ENCODE assay signal across 9 cellular contexts in genomic region chr18:46950064-46950656, GRCh38. TPM values are rescaled to one million over a fixed set of nuclear protein-coding genes. Genes with fewer than 3 reads are reported as not detected.
DNase-seq lines count a peak whose midpoint lies in the region; ATAC-seq and TF ChIP-seq lines count a peak whose summit lies in the region.
"Had no signal": no experiment of that assay in that cellular context is flagged by ENCODE, and none has a peak within 500 bp of the region (broad histone marks: within the 10 kb centered on the region; RNA-seq: fewer than 3 reads in every experiment).

No MANE protein-coding gene starts in this region.

- no TSS peak for BruUV-seq in MCF 10A (replicated peaks; lab: Mats Ljungman, UMichigan)

- peak; percentile 44 for TF ChIP-seq CTCF in MCF 10A (IDR thresholded peaks at IDR 0.05; ENCODE audit: unreplicated experiment)
- TF ChIP-seq CTCF in breast epithelium (IDR thresholded peaks at IDR 0.05): no peak
- TF ChIP-seq CTCF in choroid plexus epithelial cell (conservative IDR thresholded peaks at IDR 0.05; ENCODE audit: low read depth, low read length): peak; percentile 62
- TF ChIP-seq CTCF in retinal pigment epithelial cell (conservative IDR thresholded peaks at IDR 0.05; ENCODE audit: low read depth, low read length): peak; percentile 64

- H3K4me3 ChIP-seq in breast epithelium (no peak overlapping the region), choroid plexus epithelial cell (ENCODE audit: low read depth, low read length) (no peak overlapping the region), retinal pigment epithelial cell (ENCODE audit: low read length) (no peak overlapping the region)

- no peak overlapping the region for H3K4me3 Mint-ChIP-seq in MCF 10A (ENCODE audit: unreplicated experiment)
- H3K4me3 Mint-ChIP-seq: activated naive CD4-positive, alpha-beta T cell treated with anti-CD3 and anti-CD28 coated beads, Interleukin-2, amount 50 U/mL, for 24 hours had no signal

- POLR2A ChIA-PET in MCF 10A (lab: Yijun Ruan, JAX): interaction anchor here (0.6 kb wide), 1 partner anchor 31 kb away, joined by 4 read pairs; no protein-coding TSS in a partner anchor

- H3K4me1 Mint-ChIP-seq in MCF 10A (ENCODE audit: insufficient read depth, unreplicated experiment): peaks cover 6% of the 10 kb centered on the region
- H3K4me1 Mint-ChIP-seq: activated naive CD4-positive, alpha-beta T cell treated with anti-CD3 and anti-CD28 coated beads, Interleukin-2, amount 50 U/mL, for 24 hours had no signal

- no peak for TF ChIP-seq POLR2A in breast epithelium (IDR thresholded peaks at IDR 0.05)

- CTCF ChIA-PET in MCF 10A (lab: Yijun Ruan, JAX): interaction anchor here (0.7 to 1.9 kb wide), 4 partner anchors 10 to 13 kb away, joined by 3 to 11 read pairs (median 6); no protein-coding TSS in a partner anchor

- no peak overlapping the region for H3K27ac Mint-ChIP-seq in MCF 10A (ENCODE audit: low read depth, unreplicated experiment)
- H3K27ac Mint-ChIP-seq: activated naive CD4-positive, alpha-beta T cell treated with anti-CD3 and anti-CD28 coated beads, Interleukin-2, amount 50 U/mL, for 24 hours had no signal

- no peaks in the 10 kb centered on the region for H3K36me3 ChIP-seq in breast epithelium

- no peaks in the 10 kb centered on the region for H3K36me3 Mint-ChIP-seq in MCF 10A (ENCODE audit: insufficient read depth, unreplicated experiment)
- H3K36me3 Mint-ChIP-seq: activated naive CD4-positive, alpha-beta T cell treated with anti-CD3 and anti-CD28 coated beads, Interleukin-2, amount 50 U/mL, for 24 hours had no signal

- DNase-seq in MCF 10A (ENCODE audit: unreplicated experiment) (peak; percentile 13), breast epithelium (ENCODE audit: low spot score in 2 of 2) (no peak), NCI-H1694 treated with DMSO at 0.1 percent for 48 hours (lab: John Stamatoyannopoulos, UW) (peak; percentile 23), choroid plexus epithelial cell (ENCODE audit: low read depth) (peak; percentile 50), retinal pigment epithelial cell (ENCODE audit: low read depth) (no peak), KG1 (lab: John Stamatoyannopoulos, UW) (no peak), G401 (ENCODE audit: low spot score) (no peak)

- H3K27me3 ChIP-seq in breast epithelium: no peaks in the 10 kb centered on the region

- intact Hi-C loops in MCF 10A (cut with micrococcal nuclease): no loop called here
- intact Hi-C loops in breast epithelium (cut with DNase I; ENCODE audit: low total_unique reads): no loop called here

- H3K9me3 ChIP-seq in breast epithelium: no peaks in the 10 kb centered on the region

- no peaks in the 10 kb centered on the region for H3K27me3 Mint-ChIP-seq in MCF 10A (ENCODE audit: insufficient read depth, unreplicated experiment)

- in situ Hi-C loops in G401 (cut with HindIII; ENCODE audit: low sequenced_read_pairs): no loop called here

- H3K9me3 Mint-ChIP-seq in MCF 10A (ENCODE audit: unreplicated experiment): no peaks in the 10 kb centered on the region
- H3K9me3 Mint-ChIP-seq: activated naive CD4-positive, alpha-beta T cell treated with anti-CD3 and anti-CD28 coated beads, Interleukin-2, amount 50 U/mL, for 24 hours had no signal

- H3K4me1 ChIP-seq in breast epithelium: no peaks in the 10 kb centered on the region

- no peak overlapping the region for H3K27ac ChIP-seq in breast epithelium

- ATAC-seq in HG02885 (IDR thresholded peaks at IDR 0.05; ENCODE audit: poor library complexity, unreplicated experiment): no peak

RNA-seq across cellular contexts. Expression of gene KATNAL2, which starts 32.8 kb away (rescaled TPM):
- 2.1 and 3.5 TPM in 2 replicates for total RNA-seq in MCF 10A (2022)
- 10 to 100 TPM in 1 of 3 donors, 1 to 10 TPM in 2; 8.2 to 16.8 (median 9.1) TPM for total RNA-seq in breast epithelium
- 7.0 and 15.0 TPM in 2 replicates for total RNA-seq in G401 (2014; rRNA removed; shearing (Covaris generic))

RNA-seq across cellular contexts. Expression of gene PIAS2, which starts 32.9 kb away (rescaled TPM):
- total RNA-seq in MCF 10A (2022) (22.8 and 28.2 TPM in 2 replicates), breast epithelium (10 to 100 TPM; 28.2 to 37.0 (median 30.6) TPM)
- 26.4 and 35.2 TPM in 2 replicates for total RNA-seq in G401 (2014; rRNA removed; shearing (Covaris generic))

Comparison
In these comparisons a context has a peak if more than half of its experiments do, and no peak if none do; other contexts are left out.
1. DNase-seq: peak in MCF 10A (single experiment), NCI-H1694 treated with DMSO at 0.1 percent for 48 hours (single experiment) and choroid plexus epithelial cell (single experiment); none in breast epithelium (0 of 2), retinal pigment epithelial cell (single experiment), KG1 (single experiment) and G401 (single experiment).
2. CTCF ChIP-seq: peak in MCF 10A (single experiment), choroid plexus epithelial cell (single experiment) and retinal pigment epithelial cell (single experiment); none in breast epithelium (0 of 3).